Comparison of ENCODE assay signal across 28 cellular contexts in the genomic region with DNA sequence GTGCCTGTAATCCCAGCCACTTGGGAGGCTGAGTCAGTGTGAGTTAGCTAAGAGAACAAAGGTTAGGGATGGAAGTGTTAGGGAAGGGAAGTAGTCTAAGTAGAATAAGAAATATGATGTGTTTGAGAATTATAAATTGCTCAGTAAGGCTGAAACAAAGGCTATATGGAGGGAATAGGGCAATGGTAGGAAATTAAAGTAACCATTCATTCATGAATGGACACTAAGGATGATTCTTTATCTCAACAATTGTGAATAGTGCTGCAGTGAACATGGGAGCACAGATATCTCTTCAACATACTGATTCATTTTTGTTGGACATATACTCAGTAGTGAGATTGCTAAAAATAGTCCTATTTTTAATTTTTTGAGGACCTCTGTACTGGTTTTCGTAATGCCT.
"Had no signal": no experiment of that assay in that cellular context is flagged by ENCODE, and none has a peak within 500 bp of the region (broad histone marks: within the 10 kb centered on the region; RNA-seq: fewer than 3 reads in every experiment).

No MANE protein-coding gene starts in this region.

- H3K27ac ChIP-seq: hepatocyte, left ventricle myocardium inferior, neural progenitor cell, parathyroid adenoma, right atrium auricular region, suprapubic skin, thoracic aorta, tibial artery, upper lobe of right lung had no signal

- H3K4me1 ChIP-seq: upper lobe of right lung had no signal

- H3K4me2 ChIP-seq: hepatocyte, neural progenitor cell had no signal

- H3K27ac Mint-ChIP-seq: mesothelial cell of epicardium; naive B cell; natural killer cell; nephron progenitor cell; neural progenitor cell; stimulated activated effector memory CD8-positive, alpha-beta T cell treated with anti-CD3 and anti-CD28 coated beads, Interleukin-12 subunit alpha, Interleukin-12 subunit beta, amount 100 ng/mL, for 72 hours; stimulated activated naive CD8-positive, alpha-beta T cell treated with anti-CD3 and anti-CD28 coated beads, Interleukin-15, Interleukin-2, amounts not matched to agents 100 ng/mL and 50 ng/mL, for 24 hours had no signal

- H3K36me3 Mint-ChIP-seq: mesothelial cell of epicardium, natural killer cell, neural progenitor cell had no signal

- H3K79me2 ChIP-seq: hepatocyte, parathyroid adenoma had no signal

- ATAC-seq: natural killer cell; sciatic nerve; stimulated activated effector memory CD8-positive, alpha-beta T cell treated with anti-CD3 and anti-CD28 coated beads, Interleukin-12 subunit alpha, Interleukin-12 subunit beta, amount 100 ng/mL, for 72 hours; upper lobe of right lung had no signal

- H3K9me3 Mint-ChIP-seq: nephron progenitor cell, neural progenitor cell had no signal

- H2AFZ ChIP-seq: hepatocyte, neural progenitor cell, parathyroid adenoma had no signal

- H3K36me3 ChIP-seq: left ventricle myocardium inferior, neural progenitor cell, neutrophil, right atrium auricular region, suprapubic skin, thoracic aorta, tibial artery, upper lobe of right lung had no signal

- H3K27me3 ChIP-seq: hepatocyte, neural progenitor cell, neutrophil, right atrium auricular region, suprapubic skin, tibial artery, upper lobe of right lung had no signal

- H3K4me3 ChIP-seq: hepatocyte, left ventricle myocardium inferior, lung, neural progenitor cell, right atrium auricular region, skin epidermis, suprapubic skin, thoracic aorta, tibial artery, upper lobe of right lung had no signal

- H3K4me3 Mint-ChIP-seq: mesothelial cell of epicardium; naive B cell; natural killer cell; nephron progenitor cell; neural progenitor cell; stimulated activated effector memory CD8-positive, alpha-beta T cell treated with anti-CD3 and anti-CD28 coated beads, Interleukin-12 subunit alpha, Interleukin-12 subunit beta, amount 100 ng/mL, for 72 hours; stimulated activated naive CD8-positive, alpha-beta T cell treated with anti-CD3 and anti-CD28 coated beads, Interleukin-15, Interleukin-2, amounts not matched to agents 100 ng/mL and 50 ng/mL, for 24 hours had no signal

- DNase-seq: islet precursor cell; left ventricle myocardium inferior; mesendoderm; naive B cell; natural killer cell; nephron progenitor cell; occipital lobe; stimulated activated CD4-positive, alpha-beta T cell treated with anti-CD3 and anti-CD28 coated beads, Interleukin-12 subunit alpha, Interleukin-12 subunit beta, amount 100 ng/mL, for 4 hours; stimulated activated CD4-positive, alpha-beta T cell treated with anti-CD3 and anti-CD28 coated beads, Interleukin-15, amount 100 ng/mL, for 24 hours; stimulated activated CD4-positive, alpha-beta T cell treated with anti-CD3 and anti-CD28 coated beads, Interleukin-2, amount 100 ng/mL, for 24 hours; stimulated activated CD4-positive, alpha-beta T cell treated with anti-CD3 and anti-CD28 coated beads, Interleukin-4, amount 100 ng/mL, for 24 hours; stimulated activated naive CD4-positive, alpha-beta T cell; tibial artery; trophoblast cell; upper lobe of right lung had no signal
